In the genomic region with DNA sequence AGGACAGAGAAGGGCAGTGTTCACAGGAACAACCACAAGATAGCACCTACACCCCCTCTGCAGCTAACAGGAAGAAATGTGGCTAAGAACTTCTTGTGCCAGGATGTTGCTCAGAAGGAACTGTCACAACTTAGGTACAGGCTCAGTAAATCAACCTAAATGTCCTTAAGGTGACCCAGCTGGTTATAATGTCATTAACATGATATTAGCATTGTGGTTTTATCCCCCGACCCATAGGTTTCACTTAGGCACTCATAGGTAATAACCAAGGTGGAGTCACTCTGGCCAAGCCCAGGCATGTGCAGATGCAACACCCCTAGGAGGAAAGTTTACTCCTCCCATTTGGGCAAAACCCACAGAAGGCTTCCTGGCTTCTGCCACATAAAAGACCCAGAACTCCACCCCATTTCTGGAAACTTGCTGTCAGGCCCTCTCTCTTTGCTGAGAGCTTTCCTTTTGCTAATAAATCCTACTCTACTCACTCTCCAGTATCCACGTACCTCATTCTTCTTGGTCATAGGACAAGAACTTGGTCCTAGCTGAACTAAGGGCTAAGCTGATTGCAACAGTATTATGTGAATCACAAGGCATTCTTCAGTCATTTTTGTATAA, we compare ENCODE assay signal across 15 cellular contexts.
DNase-seq lines count a peak whose midpoint lies in the region; ATAC-seq, FAIRE-seq and TF ChIP-seq lines count a peak whose summit lies in the region.
"Had no signal": no experiment of that assay in that cellular context is flagged by ENCODE, and none has a peak within 500 bp of the region (broad histone marks: within the 10 kb centered on the region; RNA-seq: fewer than 3 reads in every experiment).

No MANE protein-coding gene starts in this region.

- H3K27me3 Mint-ChIP-seq in CD4-positive, alpha-beta memory T cell = no peaks in the 10 kb centered on the region
- H3K27me3 Mint-ChIP-seq: activated B cell treated with CpG ODN at 0.5 μM for 24 hours had no signal

- CTCF ChIA-PET in CD4-positive, alpha-beta memory T cell (lab: Charles Lee; ENCODE audit: partially characterized antibody) = no interaction called here

- no peaks in the 10 kb centered on the region for H3K36me3 ChIP-seq in CD4-positive, alpha-beta memory T cell (ENCODE audit: insufficient read depth, low read length)
- no peaks in the 10 kb centered on the region for H3K36me3 ChIP-seq in lower lobe of right lung
- H3K36me3 ChIP-seq: SJCRH30 had no signal

- intact Hi-C loops in CD4-positive, alpha-beta memory T cell (cut with micrococcal nuclease) = no loop called here
- intact Hi-C loops in lower lobe of right lung (cut with DNase I) = no loop called here

- DNase-seq in CD4-positive, alpha-beta memory T cell = peak in 4 of 5 donors; percentile 0 to 61 (median 2)
- peak; percentile 26 to 28 for DNase-seq in activated T-cell treated with anti-CD3 and anti-CD28 coated beads, Interleukin-2, amount 50 U/mL, for 48 hours
- no peak for DNase-seq in lower lobe of right lung
- DNase-seq in urothelium cell line (ENCODE audit: low spot score) = no peak
- no peak for DNase-seq in GM19240 (ENCODE audit: insufficient read length, low spot score)
- DNase-seq: activated B cell treated with CpG ODN at 0.5 μM for 24 hours, head of caudate nucleus, NCI-H1436, NCI-H748 treated with DMSO at 0.1 percent for 48 hours, SJCRH30, testis had no signal

- ATAC-seq in HG02610 (IDR thresholded peaks at IDR 0.05; ENCODE audit: unreplicated experiment) (peak; percentile 65), lower lobe of right lung (peak; percentile 32 to 43), HG03439 (IDR thresholded peaks at IDR 0.05; ENCODE audit: unreplicated experiment) (no peak), HG03108 (IDR thresholded peaks at IDR 0.05; ENCODE audit: unreplicated experiment) (no peak)

- H3K4me3 Mint-ChIP-seq in CD4-positive, alpha-beta memory T cell = peak overlapping the region in 5 of 8 donors; percentile 4 to 73 (median 17)
- H3K4me3 Mint-ChIP-seq: activated B cell treated with CpG ODN at 0.5 μM for 24 hours had no signal

- no peaks in the 10 kb centered on the region for H3K27me3 ChIP-seq in CD4-positive, alpha-beta memory T cell (ENCODE audit: insufficient read depth, low read length)
- no peaks in the 10 kb centered on the region for H3K27me3 ChIP-seq in lower lobe of right lung (ENCODE audit: low read depth)
- H3K27me3 ChIP-seq: SJCRH30, testis had no signal

- POLR2A ChIA-PET in CD4-positive, alpha-beta memory T cell (lab: Charles Lee; ENCODE audit: partially characterized antibody) = no interaction called here

- H3K27ac ChIP-seq in CD4-positive, alpha-beta memory T cell (ENCODE audit: low read depth, low read length) = no peak overlapping the region
- no peak overlapping the region for H3K27ac ChIP-seq in lower lobe of right lung
- H3K27ac ChIP-seq: parathyroid adenoma, SJCRH30, testis had no signal

- H3K9me3 ChIP-seq in CD4-positive, alpha-beta memory T cell (ENCODE audit: control insufficient read depth in 1 of 2, low read length in 2 of 2) = no peaks in the 10 kb centered on the region
- peaks cover 6% of the 10 kb centered on the region for H3K9me3 ChIP-seq in lower lobe of right lung
- H3K9me3 ChIP-seq: SJCRH30, testis had no signal

- peaks cover 0 to 14% (median 5%) of the 10 kb centered on the region in 8 donors for H3K9me3 Mint-ChIP-seq in CD4-positive, alpha-beta memory T cell

- TF ChIP-seq CTCF in lower lobe of right lung (IDR thresholded peaks at IDR 0.05) = no peak

- peak overlapping the region in 3 of 7 donors; percentile 1 to 75 (median 22) for H3K27ac Mint-ChIP-seq in CD4-positive, alpha-beta memory T cell
- H3K27ac Mint-ChIP-seq: activated B cell treated with CpG ODN at 0.5 μM for 24 hours had no signal

- no peak for FAIRE-seq in urothelium cell line (lab: Jason Lieb, UNC)

- no peaks in the 10 kb centered on the region for H3K4me1 ChIP-seq in CD4-positive, alpha-beta memory T cell (ENCODE audit: insufficient read depth, low read length)
- H3K4me1 ChIP-seq in lower lobe of right lung = no peaks in the 10 kb centered on the region
- H3K4me1 ChIP-seq: parathyroid adenoma, SJCRH30, testis had no signal

- H3K4me3 ChIP-seq in CD4-positive, alpha-beta memory T cell (ENCODE audit: low read length in 2 of 2) = no peak overlapping the region
- H3K4me3 ChIP-seq in lower lobe of right lung = no peak overlapping the region
- H3K4me3 ChIP-seq: SJCRH30, testis had no signal

- no peaks in the 10 kb centered on the region for H3K36me3 Mint-ChIP-seq in CD4-positive, alpha-beta memory T cell

- H3K4me1 Mint-ChIP-seq in CD4-positive, alpha-beta memory T cell = peaks cover 0 to 11% (median 0%) of the 10 kb centered on the region in 4 donors
- H3K4me1 Mint-ChIP-seq: activated B cell treated with CpG ODN at 0.5 μM for 24 hours had no signal

Comparison
In these comparisons a context has a peak if more than half of its experiments do, and no peak if none do; other contexts are left out.
1. DNase-seq: peak in CD4-positive, alpha-beta memory T cell (4 of 5) and activated T-cell treated with anti-CD3 and anti-CD28 coated beads, Interleukin-2, amount 50 U/mL, for 48 hours (2 of 2); none in lower lobe of right lung (single experiment), urothelium cell line (single experiment) and GM19240 (single experiment).
2. ATAC-seq: peak in HG02610 (single experiment) and lower lobe of right lung (2 of 2); none in HG03439 (single experiment) and HG03108 (single experiment).